31 cellular contexts compared by ENCODE assay signal in the genomic region with DNA sequence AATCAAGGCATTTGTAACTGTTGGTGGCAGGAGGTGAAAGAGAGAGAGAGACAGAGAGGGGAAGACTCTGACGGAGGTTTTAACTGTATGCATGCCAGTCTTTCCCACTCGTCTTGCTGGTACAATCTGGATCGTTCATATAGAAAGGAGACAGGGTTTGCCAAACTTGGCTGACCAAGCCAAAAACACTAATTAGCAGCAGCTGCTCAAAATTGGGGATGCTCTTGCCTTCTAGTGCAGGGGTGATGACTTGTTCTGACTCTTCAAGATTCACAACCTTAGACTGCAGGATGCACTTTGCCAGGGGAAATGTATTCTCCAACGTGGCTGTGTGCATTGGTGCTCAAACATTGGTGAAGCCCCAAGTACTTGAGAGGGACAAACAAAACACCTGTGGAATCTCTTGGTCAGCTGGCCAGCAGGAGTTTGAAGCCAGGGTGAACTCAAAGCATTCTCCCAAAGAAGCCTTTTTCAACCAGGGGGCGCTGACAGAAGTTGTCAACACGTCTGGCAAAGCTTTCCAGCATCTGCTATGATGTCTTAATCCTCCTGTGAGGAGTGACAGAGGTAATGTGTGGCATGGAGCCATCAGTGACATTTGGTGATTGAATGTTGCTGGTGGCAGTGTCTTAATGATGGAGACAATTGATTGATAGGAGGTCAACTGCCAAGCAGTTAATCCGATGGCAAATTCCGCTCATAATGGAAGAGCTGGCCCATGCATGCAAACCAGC.
DNase-seq lines count a peak whose midpoint lies in the region; TF ChIP-seq lines count a peak whose summit lies in the region.
"Had no signal": no experiment of that assay in that cellular context is flagged by ENCODE, and none has a peak within 500 bp of the region (broad histone marks: within the 10 kb centered on the region; RNA-seq: fewer than 3 reads in every experiment).

No MANE protein-coding gene starts in this region.

- H3K27me3 Mint-ChIP-seq in H9 (ENCODE audit: low read depth) (no peaks in the 10 kb centered on the region; the same call in none of the 2 replicates), endodermal cell (ENCODE audit: insufficient read depth) (no peaks in the 10 kb centered on the region)
- no peaks in the 10 kb centered on the region for H3K27me3 Mint-ChIP-seq in T-helper 2 cell treated with Interferon-gamma antibody and Interleukin-4, amounts not matched to agents 5 μg/mL and 100 μg/mL, for 36 hours (ENCODE audit: low read depth)
- H3K27me3 Mint-ChIP-seq: effector memory CD8-positive, alpha-beta T cell had no signal

- H3K4me3 ChIP-seq in endodermal cell (ENCODE audit: low read length) (no peak overlapping the region), thyroid gland (replicated peaks in 1 of 3) (no peak overlapping the region)
- H3K4me3 ChIP-seq: heart left ventricle, prostate gland, right lobe of liver, transverse colon had no signal

- no peak overlapping the region for H3K56ac ChIP-seq in H9 (ENCODE audit: insufficient read length, low read depth, low read length)

- no peaks in the 10 kb centered on the region for H3K4me1 ChIP-seq in H9 (ENCODE audit: insufficient read depth, low read length)
- H3K4me1 ChIP-seq in endodermal cell (ENCODE audit: control insufficient read depth, insufficient read depth, low read length) = peaks cover 7% of the 10 kb centered on the region
- H3K4me1 ChIP-seq in thyroid gland = no peaks in the 10 kb centered on the region
- H3K4me1 ChIP-seq: prostate gland, right lobe of liver, transverse colon had no signal

- no peak overlapping the region for H2AFZ ChIP-seq in H9 (ENCODE audit: low read length)

- WGBS in H9 (ENCODE audit: extremely low coverage, insufficient read length, low lambda C conversion rate) = no CpG with 5 or more reads among the region's 8 CpGs
- WGBS in endodermal cell (ENCODE audit: insufficient coverage in 1 of 2, insufficient read length in 1 of 2), 2 experiments = 69 to 72% methylated on average over 8 of the region's 8 CpGs
- 35 to 36% methylated on average over 8 of the region's 8 CpGs for WGBS in thyroid gland, 2 donors

- DNase-seq in H9 = no peak
- DNase-seq in NCI-H524 (lab: John Stamatoyannopoulos, UW) = peak; percentile 91 to 98
- peak; percentile 59 for DNase-seq in endodermal cell
- peak; percentile 10 for DNase-seq in thyroid gland
- no peak for DNase-seq in T-helper 2 cell treated with Interferon-gamma antibody and Interleukin-4, amounts not matched to agents 5 μg/mL and 100 μg/mL, for 36 hours (ENCODE audit: low spot score)
- no peak for DNase-seq in activated CD4-positive, alpha-beta T cell treated with anti-CD3 and anti-CD28 coated beads for 48 hours
- no peak for DNase-seq in stimulated activated CD4-positive, alpha-beta T cell treated with anti-CD3 and anti-CD28 coated beads, Interleukin-2, amount 100 ng/mL, for 24 hours
- DNase-seq: activated B cell treated with CpG ODN at 0.5 μM for 24 hours; activated CD4-positive, alpha-beta T cell treated with anti-CD3 and anti-CD28 coated beads, Interleukin-2, amount 50 U/mL, for 1 hour; activated gamma-delta T cell treated with Interleukin-2 at 50 U/mL for 16 hours; activated T-cell treated with anti-CD3 and anti-CD28 coated beads, Interleukin-2, amount 50 U/mL, for 1 hour; C1 segment of cervical spinal cord; caudate nucleus; cortex of kidney; effector memory CD8-positive, alpha-beta T cell; erythroblast; foreskin keratinocyte; GDM1; heart left ventricle; HFFc6; KBM-7; naive B cell; NCI-H1105; NCI-H2029; NCI-H69; nucleus accumbens; right lobe of liver; stimulated activated CD4-positive, alpha-beta T cell treated with anti-CD3 and anti-CD28 coated beads, Interleukin-12 subunit alpha, Interleukin-12 subunit beta, amount 100 ng/mL, for 4 hours; stimulated activated CD4-positive, alpha-beta T cell treated with anti-CD3 and anti-CD28 coated beads, Interleukin-4, amount 100 ng/mL, for 24 hours; transverse colon had no signal

- no peak overlapping the region for H3K23ac ChIP-seq in H9 (ENCODE audit: insufficient read length, low read depth, low read length)

- intact Hi-C loops in thyroid gland (cut with DNase I) = no loop called here

- no peak overlapping the region for H3T11ph ChIP-seq in H9 (ENCODE audit: low read length)

- no peak overlapping the region for H3K18ac ChIP-seq in H9 (ENCODE audit: insufficient read length, low read depth, low read length)

- no peaks in the 10 kb centered on the region for H4K20me1 ChIP-seq in H9 (ENCODE audit: control insufficient read depth, insufficient read depth, insufficient read length)

- H2BK20ac ChIP-seq in H9 (ENCODE audit: low read depth, low read length, poor library complexity, severe bottlenecking) = no peak overlapping the region

- H2AK5ac ChIP-seq in H9 (ENCODE audit: insufficient read length, low read length) = no peak overlapping the region

- no peak overlapping the region for H4K91ac ChIP-seq in H9 (ENCODE audit: insufficient read length, low read depth, low read length)

- H3K14ac ChIP-seq in H9 (ENCODE audit: insufficient read depth, low read length) = no peak overlapping the region

- no peak overlapping the region for H3K9ac ChIP-seq in H9 (ENCODE audit: extremely low read depth, insufficient read length, low read length)
- H3K9ac ChIP-seq in endodermal cell (ENCODE audit: extremely low read depth, low read length, poor library complexity, severe bottlenecking) = no peak overlapping the region

- no peak overlapping the region for H2BK120ac ChIP-seq in H9 (ENCODE audit: low read depth, low read length, poor library complexity, severe bottlenecking)

- H3K9me3 ChIP-seq in H9 (ENCODE audit: control insufficient read depth, low read depth, low read length) (no peaks in the 10 kb centered on the region), endodermal cell (ENCODE audit: control insufficient read depth, low read length) (no peaks in the 10 kb centered on the region), thyroid gland (no peaks in the 10 kb centered on the region)
- H3K9me3 ChIP-seq: heart left ventricle, prostate gland, right lobe of liver, transverse colon had no signal

- H4K8ac ChIP-seq in H9 (replicated peaks; ENCODE audit: insufficient read length, low read depth, low read length) = no peak overlapping the region

- H3K27me3 ChIP-seq in H9 (ENCODE audit: insufficient read depth, low read length) (no peaks in the 10 kb centered on the region), endodermal cell (ENCODE audit: control insufficient read depth, insufficient read depth, low read length, poor library complexity, severe bottlenecking) (no peaks in the 10 kb centered on the region), thyroid gland (no peaks in the 10 kb centered on the region)
- H3K27me3 ChIP-seq: foreskin keratinocyte, heart left ventricle, right lobe of liver, transverse colon had no signal

- no peak overlapping the region for H2BK12ac ChIP-seq in H9 (ENCODE audit: insufficient read length, low read depth, low read length)

- peaks cover 24% of the 10 kb centered on the region in 2 experiments for H3K4me1 Mint-ChIP-seq in H9
- H3K4me1 Mint-ChIP-seq in endodermal cell = peaks cover 24% of the 10 kb centered on the region
- H3K4me1 Mint-ChIP-seq in T-helper 2 cell treated with Interferon-gamma antibody and Interleukin-4, amounts not matched to agents 5 μg/mL and 100 μg/mL, for 36 hours (ENCODE audit: low read depth) = no peaks in the 10 kb centered on the region
- H3K4me1 Mint-ChIP-seq: activated B cell treated with CpG ODN at 0.5 μM for 24 hours, naive B cell had no signal

- H3K36me3 ChIP-seq in endodermal cell (ENCODE audit: control insufficient read depth, insufficient read depth, low read length) (no peaks in the 10 kb centered on the region), thyroid gland (no peaks in the 10 kb centered on the region)
- H3K36me3 ChIP-seq: heart left ventricle, prostate gland, right lobe of liver, transverse colon had no signal

- H3K9me3 Mint-ChIP-seq in H9 = peaks cover 5% of the 10 kb centered on the region in 2 experiments; a peak in 4 of 5 replicates
- H3K9me3 Mint-ChIP-seq in endodermal cell = no peaks in the 10 kb centered on the region
- H3K9me3 Mint-ChIP-seq in T-helper 2 cell treated with Interferon-gamma antibody and Interleukin-4, amounts not matched to agents 5 μg/mL and 100 μg/mL, for 36 hours = peaks cover 12% of the 10 kb centered on the region

- H3K27ac ChIP-seq in H9 (ENCODE audit: insufficient read length, low read depth, low read length) (no peak overlapping the region), endodermal cell (ENCODE audit: low read depth, low read length) (no peak overlapping the region), thyroid gland (no peak overlapping the region)
- H3K27ac ChIP-seq: foreskin keratinocyte, heart left ventricle, prostate gland, right lobe of liver, transverse colon had no signal

- H2BK5ac ChIP-seq in H9 (ENCODE audit: insufficient read length, low read length) = no peak overlapping the region

- TF ChIP-seq CTCF in H9 (conservative IDR thresholded peaks at IDR 0.05) = peak; percentile 33; the same call in 1 of the 3 replicates
- TF ChIP-seq CTCF in endodermal cell (conservative IDR thresholded peaks at IDR 0.05) = peak; percentile 52
- TF ChIP-seq CTCF in thyroid gland (IDR thresholded peaks at IDR 0.05) = no peak

- H3K27ac Mint-ChIP-seq in H9 (peak overlapping the region in 1 of 3 experiments; percentile 34; a peak in 1 of 7 replicates), endodermal cell (no peak overlapping the region)
- no peak overlapping the region for H3K27ac Mint-ChIP-seq in T-helper 2 cell treated with Interferon-gamma antibody and Interleukin-4, amounts not matched to agents 5 μg/mL and 100 μg/mL, for 36 hours
- H3K27ac Mint-ChIP-seq: activated B cell treated with CpG ODN at 0.5 μM for 24 hours; effector memory CD8-positive, alpha-beta T cell; HFFc6; naive B cell had no signal

- H3K4me2 ChIP-seq in H9 (ENCODE audit: insufficient read depth, insufficient read length, low read length) = no peak overlapping the region

- H4K5ac ChIP-seq in H9 (ENCODE audit: insufficient read length, low read depth, low read length) = no peak overlapping the region

- H3K79me2 ChIP-seq in H9 (ENCODE audit: insufficient read depth, low read length) = no peaks in the 10 kb centered on the region

- no peaks in the 10 kb centered on the region for H3K79me1 ChIP-seq in H9 (ENCODE audit: insufficient read depth, low read depth, low read length, poor library complexity, severe bottlenecking)

- no peak for TF ChIP-seq POLR2A in thyroid gland (IDR thresholded peaks at IDR 0.05)

- H3K36me3 Mint-ChIP-seq in H9 (ENCODE audit: insufficient read depth in 1 of 3, low read depth in 3 of 3) (no peaks in the 10 kb centered on the region; a peak in 2 of 7 replicates), endodermal cell (ENCODE audit: low read depth) (no peaks in the 10 kb centered on the region)
- H3K36me3 Mint-ChIP-seq in T-helper 2 cell treated with Interferon-gamma antibody and Interleukin-4, amounts not matched to agents 5 μg/mL and 100 μg/mL, for 36 hours (ENCODE audit: low read depth) = no peaks in the 10 kb centered on the region
- H3K36me3 Mint-ChIP-seq: naive B cell had no signal

- H3K23me2 ChIP-seq in H9 (ENCODE audit: insufficient read length, low read depth, low read length, poor library complexity, severe bottlenecking) = no peaks in the 10 kb centered on the region

- no peak overlapping the region for H3K4ac ChIP-seq in H9 (ENCODE audit: low read depth, low read length)

- no peak overlapping the region for H2BK15ac ChIP-seq in H9 (ENCODE audit: low read depth, low read length)

- H3K4me3 Mint-ChIP-seq in H9 (no peak overlapping the region), endodermal cell (no peak overlapping the region)
- no peak overlapping the region for H3K4me3 Mint-ChIP-seq in T-helper 2 cell treated with Interferon-gamma antibody and Interleukin-4, amounts not matched to agents 5 μg/mL and 100 μg/mL, for 36 hours
- H3K4me3 Mint-ChIP-seq: activated B cell treated with CpG ODN at 0.5 μM for 24 hours; effector memory CD8-positive, alpha-beta T cell; HFFc6; naive B cell had no signal

Comparison
In these comparisons a context has a peak if more than half of its experiments do, and no peak if none do; other contexts are left out.
1. DNase-seq: peak in NCI-H524 (2 of 2), endodermal cell (single experiment) and thyroid gland (2 of 2); none in H9 (single experiment), T-helper 2 cell treated with Interferon-gamma antibody and Interleukin-4, amounts not matched to agents 5 μg/mL and 100 μg/mL, for 36 hours (single experiment), activated CD4-positive, alpha-beta T cell treated with anti-CD3 and anti-CD28 coated beads for 48 hours (single experiment) and stimulated activated CD4-positive, alpha-beta T cell treated with anti-CD3 and anti-CD28 coated beads, Interleukin-2, amount 100 ng/mL, for 24 hours (0 of 2).
2. CTCF ChIP-seq: peak in H9 (single experiment) and endodermal cell (single experiment); none in thyroid gland (0 of 6).